Comparison of ENCODE assay signal across 8 cellular contexts in the genomic region with DNA sequence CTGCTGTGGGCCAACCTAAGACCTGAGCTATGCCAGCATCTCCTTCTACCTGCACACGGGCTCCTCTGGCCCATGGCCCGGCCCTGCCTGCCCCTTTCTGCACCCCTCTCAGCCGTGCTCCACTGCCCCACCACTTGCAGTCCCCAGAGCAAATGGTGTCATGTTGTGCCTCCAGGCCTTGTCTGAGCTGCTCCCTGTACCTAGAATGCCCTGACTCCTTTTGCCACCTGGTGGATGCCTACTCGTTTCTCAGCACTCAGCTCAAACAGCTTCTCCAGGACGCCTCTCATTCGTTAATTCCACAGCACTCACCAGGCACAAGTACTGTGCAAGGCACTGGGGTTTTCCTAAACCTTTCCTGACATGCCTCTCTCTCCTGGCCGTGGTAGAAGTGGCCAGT.
A peak's percentile ranks its signal among the peaks of the same experiment; 100 is the strongest.
DNase-seq lines count a peak whose midpoint lies in the region; ATAC-seq and TF ChIP-seq lines count a peak whose summit lies in the region.

No MANE protein-coding gene starts in this region.

- peaks cover 93% of the 10 kb centered on the region for H3K79me2 ChIP-seq in smooth muscle cell (ENCODE audit: low read depth)

- WGBS in liver: 88% methylated on average over 7 of the region's 7 CpGs
- WGBS in smooth muscle cell (ENCODE audit: low lambda C conversion rate): 78% methylated on average over 7 of the region's 7 CpGs

- H3K4me1 Mint-ChIP-seq in CD8-positive, alpha-beta T cell (ENCODE audit: low read depth): peaks cover 67% of the 10 kb centered on the region
- peaks cover 43% of the 10 kb centered on the region for H3K4me1 Mint-ChIP-seq in T-helper 17 cell

- H3K9me3 ChIP-seq in CD8-positive, alpha-beta T cell (ENCODE audit: low read length): no peaks in the 10 kb centered on the region
- H3K9me3 ChIP-seq in T-helper 17 cell (ENCODE audit: control insufficient read depth, low read length, poor library complexity, severe bottlenecking) (no peaks in the 10 kb centered on the region), liver (ENCODE audit: control insufficient read depth in 4 of 4, low read length in 3 of 4) (no peaks in the 10 kb centered on the region), smooth muscle cell (replicated peaks; ENCODE audit: low read depth) (no peaks in the 10 kb centered on the region), SJCRH30 (replicated peaks) (no peaks in the 10 kb centered on the region)

- ATAC-seq in CD8-positive, alpha-beta T cell: peak; percentile 73
- ATAC-seq in T-helper 17 cell (peak; percentile 61), GM18519 (IDR thresholded peaks at IDR 0.05; ENCODE audit: low FRiP score, unreplicated experiment) (no peak)

- in situ Hi-C loops in G401 (cut with HindIII; ENCODE audit: low sequenced_read_pairs): no loop called here

- H3K27ac ChIP-seq in CD8-positive, alpha-beta T cell (ENCODE audit: low read depth, low read length): no peak overlapping the region
- H3K27ac ChIP-seq in liver (ENCODE audit: low read depth in 1 of 2, low read length in 2 of 2): no peak overlapping the region
- no peak overlapping the region for H3K27ac ChIP-seq in smooth muscle cell (ENCODE audit: low read depth)
- H3K27ac ChIP-seq in SJCRH30: no peak overlapping the region

- H2AFZ ChIP-seq in smooth muscle cell (ENCODE audit: low read depth): no peak overlapping the region

- no peak overlapping the region for H3K4me2 ChIP-seq in smooth muscle cell

- H3K27me3 Mint-ChIP-seq in CD8-positive, alpha-beta T cell (ENCODE audit: low read depth): no peaks in the 10 kb centered on the region
- H3K27me3 Mint-ChIP-seq in T-helper 17 cell: no peaks in the 10 kb centered on the region

- H4K20me1 ChIP-seq in smooth muscle cell (ENCODE audit: low read depth): peaks cover 93% of the 10 kb centered on the region

- H3K27ac Mint-ChIP-seq in CD8-positive, alpha-beta T cell: peak overlapping the region; percentile 89
- peak overlapping the region; percentile 94 for H3K27ac Mint-ChIP-seq in T-helper 17 cell

- H3K27me3 ChIP-seq in CD8-positive, alpha-beta T cell (ENCODE audit: insufficient read depth, low read length): no peaks in the 10 kb centered on the region
- H3K27me3 ChIP-seq in liver (ENCODE audit: control insufficient read depth in 4 of 4, insufficient read depth in 4 of 4, low read length in 3 of 4) (no peaks in the 10 kb centered on the region), smooth muscle cell (ENCODE audit: low read depth) (no peaks in the 10 kb centered on the region), SJCRH30 (no peaks in the 10 kb centered on the region)

- H3K9me3 Mint-ChIP-seq in CD8-positive, alpha-beta T cell: no peaks in the 10 kb centered on the region

- POLR2A ChIA-PET in CD8-positive, alpha-beta T cell (lab: Charles Lee): interaction anchor here (0.6 to 1.2 kb wide), 6 partner anchors 9 to 775 kb away, joined by 3 to 5 read pairs (median 4); no protein-coding TSS in a partner anchor

- H3K4me3 ChIP-seq in CD8-positive, alpha-beta T cell (ENCODE audit: low read depth, low read length): no peak overlapping the region
- H3K4me3 ChIP-seq in liver (ENCODE audit: low read depth in 1 of 3, low read length in 3 of 3): no peak overlapping the region
- no peak overlapping the region for H3K4me3 ChIP-seq in smooth muscle cell
- no peak overlapping the region for H3K4me3 ChIP-seq in SJCRH30

- CTCF ChIA-PET in CD8-positive, alpha-beta T cell (lab: Charles Lee): interaction anchor here (0.9 to 2.4 kb wide), 11 partner anchors 9 to 54 kb away, joined by 3 to 29 read pairs (median 7); a partner anchor contains a TSS

- no peak for DNase-seq in CD8-positive, alpha-beta T cell
- DNase-seq in G401 (ENCODE audit: low spot score) (peak; percentile 31), T-helper 17 cell (no peak), smooth muscle cell (lab: John Stamatoyannopoulos, UW; ENCODE audit: unreplicated experiment) (no peak), SJCRH30 (no peak), MV-4-11 (lab: John Stamatoyannopoulos, UW) (no peak)

- TF ChIP-seq CTCF in CD8-positive, alpha-beta T cell (IDR thresholded peaks at IDR 0.05): no peak
- no peak for TF ChIP-seq CTCF in liver (IDR thresholded peaks at IDR 0.05; ENCODE audit: low read depth, low read length, missing input control)
- no peak for TF ChIP-seq CTCF in smooth muscle cell (IDR thresholded peaks at IDR 0.05; ENCODE audit: borderline replicate concordance, insufficient read depth, poor library complexity, severe bottlenecking)

- H3F3A ChIP-seq in smooth muscle cell (ENCODE audit: low read depth): peaks cover 1% of the 10 kb centered on the region

- peak; percentile 29 to 58 for TF ChIP-seq RAD21 in liver (IDR thresholded peaks at IDR 0.05)

- H3K9ac ChIP-seq in liver (ENCODE audit: low read depth in 1 of 2, low read length in 2 of 2) (no peak overlapping the region), smooth muscle cell (ENCODE audit: low read depth) (no peak overlapping the region)

- peaks cover 17% of the 10 kb centered on the region for H3K36me3 Mint-ChIP-seq in CD8-positive, alpha-beta T cell
- no peaks in the 10 kb centered on the region for H3K36me3 Mint-ChIP-seq in T-helper 17 cell (ENCODE audit: low read depth)

- no peak overlapping the region for H3K4me3 Mint-ChIP-seq in CD8-positive, alpha-beta T cell
- H3K4me3 Mint-ChIP-seq in T-helper 17 cell: no peak overlapping the region

- no peaks in the 10 kb centered on the region for H3K36me3 ChIP-seq in CD8-positive, alpha-beta T cell (ENCODE audit: insufficient read depth, low read length)
- no peaks in the 10 kb centered on the region for H3K36me3 ChIP-seq in liver (ENCODE audit: control insufficient read depth in 4 of 4, insufficient read depth in 3 of 4, low read depth in 1 of 4, low read length in 3 of 4)
- H3K36me3 ChIP-seq in smooth muscle cell (ENCODE audit: low read depth): no peaks in the 10 kb centered on the region
- peaks cover 16% of the 10 kb centered on the region; the same call in 1 of the 2 replicates for H3K36me3 ChIP-seq in SJCRH30

- intact Hi-C loops in CD8-positive, alpha-beta T cell (cut with DNase I, micrococcal nuclease): loop anchor here (1.0 to 2.0 kb wide), 2 partner anchors 49 kb away; no protein-coding TSS in a partner anchor

- peaks cover 55% of the 10 kb centered on the region for H3K4me1 ChIP-seq in CD8-positive, alpha-beta T cell (ENCODE audit: insufficient read depth, low read length)
- H3K4me1 ChIP-seq in liver (ENCODE audit: control insufficient read depth in 4 of 4, insufficient read depth in 4 of 4, low read length in 3 of 4) (peaks cover 2 to 29% (median 8%) of the 10 kb centered on the region in 4 donors), smooth muscle cell (ENCODE audit: low read depth) (peaks cover 1% of the 10 kb centered on the region), SJCRH30 (peaks cover 17% of the 10 kb centered on the region)

TF ChIP-seq in liver, 16 proteins besides CTCF, POLR2A, EP300 and RAD21 (continues in another document):
- TF ChIP-seq HNF4A (conservative IDR thresholded peaks at IDR 0.05): no peak
- no peak for TF ChIP-seq RXRA (IDR thresholded peaks at IDR 0.05)
- TF ChIP-seq SP1 (IDR thresholded peaks at IDR 0.05): no peak
- TF ChIP-seq NR2F2 (IDR thresholded peaks at IDR 0.05): no peak
- TF ChIP-seq, protein P1, sequence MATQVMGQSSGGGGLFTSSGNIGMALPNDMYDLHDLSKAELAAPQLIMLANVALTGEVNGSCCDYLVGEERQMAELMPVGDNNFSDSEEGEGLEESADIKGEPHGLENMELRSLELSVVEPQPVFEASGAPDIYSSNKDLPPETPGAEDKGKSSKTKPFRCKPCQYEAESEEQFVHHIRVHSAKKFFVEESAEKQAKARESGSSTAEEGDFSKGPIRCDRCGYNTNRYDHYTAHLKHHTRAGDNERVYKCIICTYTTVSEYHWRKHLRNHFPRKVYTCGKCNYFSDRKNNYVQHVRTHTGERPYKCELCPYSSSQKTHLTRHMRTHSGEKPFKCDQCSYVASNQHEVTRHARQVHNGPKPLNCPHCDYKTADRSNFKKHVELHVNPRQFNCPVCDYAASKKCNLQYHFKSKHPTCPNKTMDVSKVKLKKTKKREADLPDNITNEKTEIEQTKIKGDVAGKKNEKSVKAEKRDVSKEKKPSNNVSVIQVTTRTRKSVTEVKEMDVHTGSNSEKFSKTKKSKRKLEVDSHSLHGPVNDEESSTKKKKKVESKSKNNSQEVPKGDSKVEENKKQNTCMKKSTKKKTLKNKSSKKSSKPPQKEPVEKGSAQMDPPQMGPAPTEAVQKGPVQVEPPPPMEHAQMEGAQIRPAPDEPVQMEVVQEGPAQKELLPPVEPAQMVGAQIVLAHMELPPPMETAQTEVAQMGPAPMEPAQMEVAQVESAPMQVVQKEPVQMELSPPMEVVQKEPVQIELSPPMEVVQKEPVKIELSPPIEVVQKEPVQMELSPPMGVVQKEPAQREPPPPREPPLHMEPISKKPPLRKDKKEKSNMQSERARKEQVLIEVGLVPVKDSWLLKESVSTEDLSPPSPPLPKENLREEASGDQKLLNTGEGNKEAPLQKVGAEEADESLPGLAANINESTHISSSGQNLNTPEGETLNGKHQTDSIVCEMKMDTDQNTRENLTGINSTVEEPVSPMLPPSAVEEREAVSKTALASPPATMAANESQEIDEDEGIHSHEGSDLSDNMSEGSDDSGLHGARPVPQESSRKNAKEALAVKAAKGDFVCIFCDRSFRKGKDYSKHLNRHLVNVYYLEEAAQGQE (IDR thresholded peaks at IDR 0.05): no peak
- no peak for TF ChIP-seq TAF1 (conservative IDR thresholded peaks at IDR 0.05)
- no peak for TF ChIP-seq EGR1 (IDR thresholded peaks at IDR 0.05; ENCODE audit: low read depth in 2 of 2)
- no peak for TF ChIP-seq FOXA2 (IDR thresholded peaks at IDR 0.05)
- no peak for TF ChIP-seq GABPA (IDR thresholded peaks at IDR 0.05 in 1 of 2, conservative IDR thresholded peaks at IDR 0.05 in 1 of 2)
- TF ChIP-seq, protein P2, sequence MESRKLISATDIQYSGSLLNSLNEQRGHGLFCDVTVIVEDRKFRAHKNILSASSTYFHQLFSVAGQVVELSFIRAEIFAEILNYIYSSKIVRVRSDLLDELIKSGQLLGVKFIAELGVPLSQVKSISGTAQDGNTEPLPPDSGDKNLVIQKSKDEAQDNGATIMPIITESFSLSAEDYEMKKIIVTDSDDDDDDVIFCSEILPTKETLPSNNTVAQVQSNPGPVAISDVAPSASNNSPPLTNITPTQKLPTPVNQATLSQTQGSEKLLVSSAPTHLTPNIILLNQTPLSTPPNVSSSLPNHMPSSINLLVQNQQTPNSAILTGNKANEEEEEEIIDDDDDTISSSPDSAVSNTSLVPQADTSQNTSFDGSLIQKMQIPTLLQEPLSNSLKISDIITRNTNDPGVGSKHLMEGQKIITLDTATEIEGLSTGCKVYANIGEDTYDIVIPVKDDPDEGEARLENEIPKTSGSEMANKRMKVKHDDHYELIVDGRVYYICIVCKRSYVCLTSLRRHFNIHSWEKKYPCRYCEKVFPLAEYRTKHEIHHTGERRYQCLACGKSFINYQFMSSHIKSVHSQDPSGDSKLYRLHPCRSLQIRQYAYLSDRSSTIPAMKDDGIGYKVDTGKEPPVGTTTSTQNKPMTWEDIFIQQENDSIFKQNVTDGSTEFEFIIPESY (IDR thresholded peaks at IDR 0.05): no peak
- TF ChIP-seq, protein P3, sequence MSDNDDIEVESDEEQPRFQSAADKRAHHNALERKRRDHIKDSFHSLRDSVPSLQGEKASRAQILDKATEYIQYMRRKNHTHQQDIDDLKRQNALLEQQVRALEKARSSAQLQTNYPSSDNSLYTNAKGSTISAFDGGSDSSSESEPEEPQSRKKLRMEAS (IDR thresholded peaks at IDR 0.05): no peak
- no peak for TF ChIP-seq FOXA1 (IDR thresholded peaks at IDR 0.05)
